Comparison of ENCODE assay signal across 9 cellular contexts in genomic region chr11:6607190-6607635, GRCh38. TPM values are rescaled to one million over a fixed set of nuclear protein-coding genes. Genes with fewer than 3 reads are reported as not detected.
DNase-seq lines count a peak whose midpoint lies in the region; ATAC-seq and TF ChIP-seq lines count a peak whose summit lies in the region.
"Had no signal": no experiment of that assay in that cellular context is flagged by ENCODE, and none has a peak within 500 bp of the region (broad histone marks: within the 10 kb centered on the region; RNA-seq: fewer than 3 reads in every experiment).

No MANE protein-coding gene starts in this region.

- DNase-seq in HCT116 (ENCODE audit: low read depth, low spot score) = no peak
- DNase-seq in T-helper 2 cell treated with Interferon-gamma antibody and Interleukin-4, amounts not matched to agents 5 μg/mL and 100 μg/mL, for 36 hours (ENCODE audit: low spot score) = no peak
- DNase-seq in fibroblast of the aortic adventitia (ENCODE audit: low read depth) = no peak
- no peak for DNase-seq in ureter (ENCODE audit: low spot score)
- DNase-seq in NCI-H748 (lab: John Stamatoyannopoulos, UW; ENCODE audit: unreplicated experiment) = no peak
- DNase-seq in occipital lobe (lab: John Stamatoyannopoulos, UW) = no peak
- DNase-seq: NCI-H2081 treated with DMSO at 0.1 percent for 48 hours had no signal

- H3K4me1 Mint-ChIP-seq in T-helper 2 cell treated with Interferon-gamma antibody and Interleukin-4, amounts not matched to agents 5 μg/mL and 100 μg/mL, for 36 hours (ENCODE audit: low read depth) = peaks cover 38% of the 10 kb centered on the region

- no peaks in the 10 kb centered on the region for H3K9me3 ChIP-seq in HCT116 (ENCODE audit: control insufficient read depth in 1 of 2, insufficient read depth in 1 of 2, low read depth in 1 of 2, low read length in 2 of 2)

- no peak overlapping the region for H2AFZ ChIP-seq in HCT116 (ENCODE audit: low read depth, low read length, poor library complexity, severe bottlenecking)

- H3K27me3 Mint-ChIP-seq in T-helper 2 cell treated with Interferon-gamma antibody and Interleukin-4, amounts not matched to agents 5 μg/mL and 100 μg/mL, for 36 hours (ENCODE audit: low read depth) = no peaks in the 10 kb centered on the region

- CTCF ChIA-PET in HCT116 (lab: Charles Lee) = interaction anchor here (1.2 kb wide), 1 partner anchor 76 kb away, joined by 3 read pairs; no protein-coding TSS in a partner anchor

- H3K79me2 ChIP-seq in HCT116 (ENCODE audit: insufficient read depth, low read length) = peaks cover 81% of the 10 kb centered on the region

- POLR2A ChIA-PET in HCT116 (lab: Charles Lee) = interaction anchor here (1.0 kb wide), 1 partner anchor 87 kb away, joined by 4 read pairs; no protein-coding TSS in a partner anchor

- intact Hi-C loops in HCT116 (cut with micrococcal nuclease) = no loop called here

- no peaks in the 10 kb centered on the region for H4K20me1 ChIP-seq in HCT116 (ENCODE audit: insufficient read depth)

- H3K27me3 ChIP-seq in HCT116 (ENCODE audit: insufficient read depth, low read length) = no peaks in the 10 kb centered on the region

- H3K9me3 Mint-ChIP-seq in T-helper 2 cell treated with Interferon-gamma antibody and Interleukin-4, amounts not matched to agents 5 μg/mL and 100 μg/mL, for 36 hours = no peaks in the 10 kb centered on the region

- BruUV-seq in HCT116 (replicated peaks; lab: Mats Ljungman, UMichigan) = no TSS peak

- H3K27ac ChIP-seq in HCT116 (ENCODE audit: low read depth, low read length) (peak overlapping the region; percentile 78), skin epidermis (peak overlapping the region in 18 of 21 experiments; percentile 30 to 98 (median 72))

- no peak overlapping the region for H3K4me3 Mint-ChIP-seq in T-helper 2 cell treated with Interferon-gamma antibody and Interleukin-4, amounts not matched to agents 5 μg/mL and 100 μg/mL, for 36 hours

- peak overlapping the region in 1 of 2 experiments; percentile 36; a peak in 1 of 4 replicates for H3K4me3 ChIP-seq in HCT116 (replicated peaks in 1 of 2; ENCODE audit: low read depth in 1 of 2, low read length in 2 of 2)
- H3K4me3 ChIP-seq in fibroblast of the aortic adventitia (ENCODE audit: low read depth, low read length) = peak overlapping the region; percentile 23
- no peak overlapping the region for H3K4me3 ChIP-seq in skin epidermis

- no peaks in the 10 kb centered on the region for H3K9me2 ChIP-seq in HCT116 (ENCODE audit: insufficient read depth)

- no peak for TF ChIP-seq RAD21 in HCT116 (IDR thresholded peaks at IDR 0.05; ENCODE audit: low read depth)

- H3K36me3 Mint-ChIP-seq in T-helper 2 cell treated with Interferon-gamma antibody and Interleukin-4, amounts not matched to agents 5 μg/mL and 100 μg/mL, for 36 hours (ENCODE audit: low read depth) = peaks cover 48% of the 10 kb centered on the region

- TF ChIP-seq CTCF in HCT116 (IDR thresholded peaks at IDR 0.05 in 2 of 3, conservative IDR thresholded peaks at IDR 0.05 in 1 of 3; ENCODE audit: borderline replicate concordance in 1 of 3, insufficient read depth in 1 of 3, low read depth in 2 of 3, low read length in 2 of 3) (no peak), fibroblast of the aortic adventitia (IDR thresholded peaks at IDR 0.05; ENCODE audit: insufficient read depth, low read length) (no peak)

- TF ChIP-seq POLR2A in HCT116 (IDR thresholded peaks at IDR 0.05; ENCODE audit: borderline replicate concordance, extremely low read depth, insufficient read depth, insufficient read length) = no peak

- RAD21 ChIA-PET in HCT116 (lab: Charles Lee; ENCODE audit: low non-redundant PET in 1 of 2, low total read pairs in 2 of 2, uncharacterized antibody in 2 of 2, unreplicated experiment in 2 of 2) = no interaction called here

- peak overlapping the region; percentile 33; the same call in 1 of the 2 replicates for H3K9ac ChIP-seq in HCT116 (ENCODE audit: low read length)

- H3K4me2 ChIP-seq in HCT116 (ENCODE audit: low read length) = peak overlapping the region; percentile 69

- H3K36me3 ChIP-seq in HCT116 (ENCODE audit: control insufficient read depth in 1 of 2, insufficient read depth in 2 of 2, low read length in 2 of 2) = peaks cover 21 to 42% of the 10 kb centered on the region in 2 experiments

- ATAC-seq in HCT116 (no peak), GM19328 (IDR thresholded peaks at IDR 0.05; ENCODE audit: unreplicated experiment) (no peak)

- H3K27ac Mint-ChIP-seq in T-helper 2 cell treated with Interferon-gamma antibody and Interleukin-4, amounts not matched to agents 5 μg/mL and 100 μg/mL, for 36 hours = peak overlapping the region; percentile 78

- peaks cover 25 to 52% of the 10 kb centered on the region in 2 experiments for H3K4me1 ChIP-seq in HCT116 (ENCODE audit: control insufficient read depth in 1 of 2, insufficient read depth in 2 of 2, low read length in 2 of 2)

TF ChIP-seq in HCT116, 20 proteins besides CTCF, POLR2A, EP300 and RAD21 (continues in another document):
- TF ChIP-seq EZH2phosphoT487 (IDR thresholded peaks at IDR 0.05; ENCODE audit: borderline replicate concordance) = no peak
- TF ChIP-seq MAX (IDR thresholded peaks at IDR 0.05) = no peak
- no peak for TF ChIP-seq ZNF274 (IDR thresholded peaks at IDR 0.05; ENCODE audit: low read depth, low read length)
- TF ChIP-seq POLR2AphosphoS5 (IDR thresholded peaks at IDR 0.05; ENCODE audit: low read depth, low read length) = no peak
- TF ChIP-seq CEBPB (IDR thresholded peaks at IDR 0.05; ENCODE audit: low read depth) = no peak
- TF ChIP-seq ZFX (IDR thresholded peaks at IDR 0.05) = no peak
- TF ChIP-seq EZH2 (IDR thresholded peaks at IDR 0.05) = no peak
- no peak for TF ChIP-seq TCF7L2 (IDR thresholded peaks at IDR 0.05; ENCODE audit: borderline replicate concordance, extremely low read depth, insufficient read depth, insufficient read length)
- TF ChIP-seq EGR1 (IDR thresholded peaks at IDR 0.05; ENCODE audit: low read depth) = no peak
- TF ChIP-seq YY1 (IDR thresholded peaks at IDR 0.05; ENCODE audit: extremely low read depth, insufficient replicate concordance, low read depth, low read length) = no peak
- TF ChIP-seq JUND (IDR thresholded peaks at IDR 0.05) = no peak
- TF ChIP-seq CBX3 (IDR thresholded peaks at IDR 0.05; ENCODE audit: low read depth) = no peak
- no peak for TF ChIP-seq ZBTB33 (IDR thresholded peaks at IDR 0.05; ENCODE audit: extremely low read depth, insufficient replicate concordance, low read length)

RNA-seq across cellular contexts. Expression of gene ILK, which starts 3.6 kb away (rescaled TPM):
- total RNA-seq in HCT116 (2021; ENCODE audit: unreplicated experiment) (73.5 TPM), fibroblast of the aortic adventitia (ENCODE audit: low replicate concordance) (115 and 145 TPM in 2 replicates), ureter (192 TPM), occipital lobe (44.9 TPM)
- polyA plus RNA-seq in HCT116 (2012) = 95.4 and 102 TPM in 2 replicates

RNA-seq across cellular contexts. Expression of gene RRP8, which starts 3.8 kb away (rescaled TPM):
- 17.8 TPM for total RNA-seq in HCT116 (2021; ENCODE audit: unreplicated experiment)
- 6.7 and 10.1 TPM in 2 replicates for polyA plus RNA-seq in HCT116 (2012)
- 8.2 and 10.2 TPM in 2 replicates for total RNA-seq in fibroblast of the aortic adventitia (ENCODE audit: low replicate concordance)
- 28.0 TPM for total RNA-seq in ureter
- total RNA-seq in occipital lobe = 17.5 TPM

RNA-seq across cellular contexts. Expression of gene TAF10, which starts 4.8 kb away (rescaled TPM):
- total RNA-seq in HCT116 (2021; ENCODE audit: unreplicated experiment) (151 TPM), fibroblast of the aortic adventitia (ENCODE audit: low replicate concordance) (46.3 and 101 TPM in 2 replicates), ureter (176 TPM), occipital lobe (15.3 TPM)
- polyA plus RNA-seq in HCT116 (2012) = 208 and 219 TPM in 2 replicates

RNA-seq across cellular contexts. Expression of gene TPP1, which starts 12.0 kb away (rescaled TPM):
- total RNA-seq in HCT116 (2021; ENCODE audit: unreplicated experiment) (44.7 TPM), fibroblast of the aortic adventitia (ENCODE audit: low replicate concordance) (49.3 and 60.2 TPM in 2 replicates), ureter (60.0 TPM), occipital lobe (7.3 TPM)
- polyA plus RNA-seq in HCT116 (2012) = 43.6 and 44.2 TPM in 2 replicates

RNA-seq across cellular contexts. Expression of gene DCHS1, which starts 48.4 kb away (rescaled TPM):
- total RNA-seq in HCT116 (2021; ENCODE audit: unreplicated experiment) (0.30 TPM), fibroblast of the aortic adventitia (ENCODE audit: low replicate concordance) (5.2 and 19.0 TPM in 2 replicates), ureter (26.0 TPM), occipital lobe (49.9 TPM)
- 0.26 and 0.30 TPM in 2 replicates for polyA plus RNA-seq in HCT116 (2012)
